Comparison of ENCODE assay signal across 8 cellular contexts in the genomic region with DNA sequence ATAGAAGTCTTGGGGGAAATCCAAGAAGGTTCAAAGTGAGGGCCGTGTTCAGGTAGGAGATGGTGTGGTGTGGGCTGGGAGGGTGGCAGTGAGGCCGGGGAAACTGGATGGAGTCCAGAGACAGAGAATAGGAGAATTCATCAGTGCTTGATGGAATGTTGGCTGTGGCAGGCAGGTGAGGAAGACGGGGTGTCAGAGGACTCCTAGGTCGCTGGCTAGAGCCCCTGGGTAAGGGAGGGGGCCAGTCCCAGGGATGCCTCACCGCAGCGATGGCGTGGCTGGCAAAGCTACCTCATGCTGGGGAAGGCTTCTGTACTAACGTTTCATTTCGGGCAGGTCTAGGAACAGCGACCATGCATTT.
DNase-seq lines count a peak whose midpoint lies in the region; ATAC-seq and TF ChIP-seq lines count a peak whose summit lies in the region.
"Had no signal": no experiment of that assay in that cellular context is flagged by ENCODE, and none has a peak within 500 bp of the region (broad histone marks: within the 10 kb centered on the region; RNA-seq: fewer than 3 reads in every experiment).

No MANE protein-coding gene starts in this region.

- peak overlapping the region; percentile 74 for H2AFZ ChIP-seq in smooth muscle cell (ENCODE audit: low read depth)

- H3K9me3 Mint-ChIP-seq in HFFc6 = no peaks in the 10 kb centered on the region
- no peaks in the 10 kb centered on the region for H3K9me3 Mint-ChIP-seq in activated T-helper 17 cell treated with anti-CD3 and anti-CD28 coated beads, Interleukin-2, amount 50 U/mL, for 72 hours

- H3K4me3 ChIP-seq in iPS-11a (ENCODE audit: low read depth, low read length) (peak overlapping the region; percentile 79), smooth muscle cell (peak overlapping the region; percentile 68)

- H3K27ac ChIP-seq in smooth muscle cell (ENCODE audit: low read depth) = no peak overlapping the region
- H3K27ac ChIP-seq: KMS-11 had no signal

- TF ChIP-seq CTCF in HFFc6 (IDR thresholded peaks at IDR 0.05) (no peak), smooth muscle cell (IDR thresholded peaks at IDR 0.05; ENCODE audit: borderline replicate concordance, insufficient read depth, poor library complexity, severe bottlenecking) (no peak)

- no peaks in the 10 kb centered on the region for H3K36me3 Mint-ChIP-seq in HFFc6 (ENCODE audit: low read depth)
- H3K36me3 Mint-ChIP-seq in activated T-helper 17 cell treated with anti-CD3 and anti-CD28 coated beads, Interleukin-2, amount 50 U/mL, for 72 hours (ENCODE audit: low read depth) = no peaks in the 10 kb centered on the region

- peak overlapping the region; percentile 94 for H3K4me2 ChIP-seq in smooth muscle cell
- H3K4me2 ChIP-seq: KMS-11 had no signal

- no peaks in the 10 kb centered on the region for H3K36me3 ChIP-seq in smooth muscle cell (ENCODE audit: low read depth)

- H3K9ac ChIP-seq in smooth muscle cell (ENCODE audit: low read depth) = no peak overlapping the region
- H3K9ac ChIP-seq: KMS-11 had no signal

- no peak overlapping the region for H3K27ac Mint-ChIP-seq in HFFc6
- no peak overlapping the region for H3K27ac Mint-ChIP-seq in activated T-helper 17 cell treated with anti-CD3 and anti-CD28 coated beads, Interleukin-2, amount 50 U/mL, for 72 hours

- peaks cover 11% of the 10 kb centered on the region for H3K4me1 ChIP-seq in smooth muscle cell (ENCODE audit: low read depth)

- H3K27me3 Mint-ChIP-seq in HFFc6 (ENCODE audit: insufficient read depth) = peaks cover 31% of the 10 kb centered on the region
- peaks cover 9% of the 10 kb centered on the region for H3K27me3 Mint-ChIP-seq in activated T-helper 17 cell treated with anti-CD3 and anti-CD28 coated beads, Interleukin-2, amount 50 U/mL, for 72 hours

- H3K79me2 ChIP-seq in smooth muscle cell (ENCODE audit: low read depth) = no peaks in the 10 kb centered on the region

- no peaks in the 10 kb centered on the region for H3K27me3 ChIP-seq in smooth muscle cell (ENCODE audit: low read depth)

- peak overlapping the region; percentile 83 for H3K4me3 Mint-ChIP-seq in HFFc6
- H3K4me3 Mint-ChIP-seq in activated T-helper 17 cell treated with anti-CD3 and anti-CD28 coated beads, Interleukin-2, amount 50 U/mL, for 72 hours = peak overlapping the region; percentile 72

- H4K20me1 ChIP-seq in smooth muscle cell (ENCODE audit: low read depth) = no peaks in the 10 kb centered on the region

- peaks cover 4% of the 10 kb centered on the region for H3F3A ChIP-seq in smooth muscle cell (ENCODE audit: low read depth)

- ATAC-seq in activated T-helper 17 cell treated with anti-CD3 and anti-CD28 coated beads, Interleukin-2, amount 50 U/mL, for 72 hours (replicated peaks) = peak; percentile 14

- H3K9me3 ChIP-seq in smooth muscle cell (replicated peaks; ENCODE audit: low read depth) = no peaks in the 10 kb centered on the region

- DNase-seq in HFFc6 (no peak), smooth muscle cell (lab: John Stamatoyannopoulos, UW; ENCODE audit: unreplicated experiment) (no peak), amniotic stem cell (lab: John Stamatoyannopoulos, UW) (no peak), germinal center (ENCODE audit: low spot score) (no peak), GOT3 (lab: John Stamatoyannopoulos, UW) (no peak)

- 36% methylated on average over 10 of the region's 10 CpGs for WGBS in smooth muscle cell (ENCODE audit: low lambda C conversion rate)

- peaks cover 19% of the 10 kb centered on the region for H3K4me1 Mint-ChIP-seq in HFFc6 (ENCODE audit: low read depth)
- H3K4me1 Mint-ChIP-seq in activated T-helper 17 cell treated with anti-CD3 and anti-CD28 coated beads, Interleukin-2, amount 50 U/mL, for 72 hours = peaks cover 7% of the 10 kb centered on the region
